19 cellular contexts compared by ENCODE assay signal in the genomic region with DNA sequence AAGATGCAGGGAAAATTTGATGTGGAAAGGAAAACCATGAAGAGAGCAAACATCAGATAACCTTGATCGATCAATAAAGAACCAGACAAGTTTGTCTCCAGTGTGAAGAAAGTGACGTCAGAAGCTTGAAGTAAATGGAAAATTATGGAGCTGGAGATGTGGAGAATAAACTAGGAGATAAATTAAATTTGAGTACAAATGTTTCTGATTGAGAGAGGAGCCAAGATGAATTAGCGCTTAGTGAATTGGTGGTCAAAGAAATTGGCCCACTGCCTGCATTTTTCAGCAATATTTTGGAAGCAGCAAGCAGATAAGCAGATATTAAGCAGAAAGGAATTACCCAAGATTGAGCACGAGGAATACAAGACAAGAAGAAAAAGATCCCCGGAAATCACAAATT.
DNase-seq lines count a peak whose midpoint lies in the region; ATAC-seq and TF ChIP-seq lines count a peak whose summit lies in the region.
"Had no signal": no experiment of that assay in that cellular context is flagged by ENCODE, and none has a peak within 500 bp of the region (broad histone marks: within the 10 kb centered on the region; RNA-seq: fewer than 3 reads in every experiment).

No MANE protein-coding gene starts in this region.

- peak overlapping the region; percentile 34 for H2AFZ ChIP-seq in ACC112 (ENCODE audit: low read length, unreplicated experiment)
- H2AFZ ChIP-seq: GM23338 had no signal

- no peaks in the 10 kb centered on the region for H3K79me2 ChIP-seq in ACC112 (ENCODE audit: control insufficient read depth, insufficient read depth, low read length, unreplicated experiment)

- H3K27me3 ChIP-seq in ACC112 (ENCODE audit: insufficient read depth, low read length), result no peaks in the 10 kb centered on the region
- no peaks in the 10 kb centered on the region for H3K27me3 ChIP-seq in brain microvascular endothelial cell (replicated peaks)

- H3K36me3 ChIP-seq in ACC112 (ENCODE audit: insufficient read depth, low read length), result no peaks in the 10 kb centered on the region
- H3K36me3 ChIP-seq in brain microvascular endothelial cell (replicated peaks), result no peaks in the 10 kb centered on the region

- H3K4me3 ChIP-seq in ACC112 (ENCODE audit: low read depth, low read length), result no peak overlapping the region
- H3K4me3 ChIP-seq in brain microvascular endothelial cell (ENCODE audit: low read depth, low read length), result no peak overlapping the region
- H3K4me3 ChIP-seq in fibroblast of pulmonary artery (replicated peaks; ENCODE audit: low read depth, low read length), result no peak overlapping the region
- H3K4me3 ChIP-seq: A549, GM23338 had no signal

- no peaks in the 10 kb centered on the region for H3K27me3 Mint-ChIP-seq in activated CD4-positive, alpha-beta T cell treated with anti-CD3 and anti-CD28 coated beads for 36 hours
- no peaks in the 10 kb centered on the region for H3K27me3 Mint-ChIP-seq in activated T-cell treated with anti-CD3 and anti-CD28 coated beads, Interleukin-2, amount 50 U/mL, for 72 hours (ENCODE audit: low read depth)
- H3K27me3 Mint-ChIP-seq: CD4-positive, alpha-beta memory T cell had no signal

- H3K27ac Mint-ChIP-seq in activated CD4-positive, alpha-beta T cell treated with anti-CD3 and anti-CD28 coated beads for 36 hours, result no peak overlapping the region
- H3K27ac Mint-ChIP-seq in activated T-cell treated with anti-CD3 and anti-CD28 coated beads, Interleukin-2, amount 50 U/mL, for 72 hours, result no peak overlapping the region
- H3K27ac Mint-ChIP-seq: CD4-positive, alpha-beta memory T cell; GM23338; H9 had no signal

- H3K27ac ChIP-seq in ACC112 (ENCODE audit: low read depth, low read length) (no peak overlapping the region), brain microvascular endothelial cell (no peak overlapping the region)
- H3K27ac ChIP-seq: A549 had no signal

- H3K4me3 Mint-ChIP-seq in activated CD4-positive, alpha-beta T cell treated with anti-CD3 and anti-CD28 coated beads for 36 hours, result no peak overlapping the region
- H3K4me3 Mint-ChIP-seq in activated T-cell treated with anti-CD3 and anti-CD28 coated beads, Interleukin-2, amount 50 U/mL, for 72 hours, result no peak overlapping the region
- H3K4me3 Mint-ChIP-seq: CD4-positive, alpha-beta memory T cell; GM23338; H9 had no signal

- CTCF ChIA-PET in activated CD4-positive, alpha-beta T cell treated with anti-CD3 and anti-CD28 coated beads for 36 hours (lab: Charles Lee), result no interaction called here

- in situ Hi-C loops in brain microvascular endothelial cell (cut with HindIII; ENCODE audit: low pct_ligation_motif_present, low sequenced_read_pairs), result no loop called here

- no peaks in the 10 kb centered on the region for H3K36me3 Mint-ChIP-seq in activated CD4-positive, alpha-beta T cell treated with anti-CD3 and anti-CD28 coated beads for 36 hours (ENCODE audit: low read depth)
- no peaks in the 10 kb centered on the region for H3K36me3 Mint-ChIP-seq in activated T-cell treated with anti-CD3 and anti-CD28 coated beads, Interleukin-2, amount 50 U/mL, for 72 hours (ENCODE audit: insufficient read depth in 2 of 2)
- H3K36me3 Mint-ChIP-seq: CD4-positive, alpha-beta memory T cell had no signal

- ATAC-seq in SK-N-SH treated with all-trans-retinoic acid at 6 μM for 48 hours, result no peak
- ATAC-seq in activated CD4-positive, alpha-beta T cell treated with anti-CD3 and anti-CD28 coated beads for 36 hours, result no peak
- ATAC-seq in activated T-cell treated with anti-CD3 and anti-CD28 coated beads, Interleukin-2, amount 50 U/mL, for 72 hours (replicated peaks in 1 of 2), result no peak
- ATAC-seq in GM19467 (IDR thresholded peaks at IDR 0.05; ENCODE audit: unreplicated experiment), result no peak
- ATAC-seq in HG03095 (IDR thresholded peaks at IDR 0.05; ENCODE audit: unreplicated experiment), result no peak
- ATAC-seq: A549, GM23338, HCT116 had no signal

- intact Hi-C loops in activated CD4-positive, alpha-beta T cell treated with anti-CD3 and anti-CD28 coated beads for 36 hours (cut with DNase I, micrococcal nuclease), result no loop called here

- POLR2A ChIA-PET in activated CD4-positive, alpha-beta T cell treated with anti-CD3 and anti-CD28 coated beads for 36 hours (lab: Charles Lee), result interaction anchor here (0.5 kb wide), 1 partner anchor 530 kb away, joined by 3 read pairs; no protein-coding TSS in a partner anchor

- no peak for TF ChIP-seq CTCF in brain microvascular endothelial cell (IDR thresholded peaks at IDR 0.05; ENCODE audit: low read depth, low read length, missing control alignments)
- TF ChIP-seq CTCF in fibroblast of pulmonary artery (IDR thresholded peaks at IDR 0.05; ENCODE audit: low read length, missing control alignments), result no peak

- H3K4me1 ChIP-seq in ACC112 (ENCODE audit: control insufficient read depth, insufficient read depth, low read length, unreplicated experiment), result peaks cover 23% of the 10 kb centered on the region
- H3K4me1 ChIP-seq: A549 had no signal

- DNase-seq in brain microvascular endothelial cell (peak; percentile 14), fibroblast of pulmonary artery (ENCODE audit: low read depth) (peak; percentile 6)
- no peak for DNase-seq in activated CD4-positive, alpha-beta T cell treated with anti-CD3 and anti-CD28 coated beads for 36 hours
- DNase-seq in activated T-cell treated with anti-CD3 and anti-CD28 coated beads, Interleukin-2, amount 50 U/mL, for 72 hours, result no peak
- DNase-seq: 8988T; C1 segment of cervical spinal cord; Calu3; CD4-positive, alpha-beta memory T cell; COR-L47; DMS153; DND-41; H9 had no signal

- no peaks in the 10 kb centered on the region for H3K4me1 Mint-ChIP-seq in activated CD4-positive, alpha-beta T cell treated with anti-CD3 and anti-CD28 coated beads for 36 hours
- no peaks in the 10 kb centered on the region for H3K4me1 Mint-ChIP-seq in activated T-cell treated with anti-CD3 and anti-CD28 coated beads, Interleukin-2, amount 50 U/mL, for 72 hours (ENCODE audit: low read depth)
- H3K4me1 Mint-ChIP-seq: CD4-positive, alpha-beta memory T cell had no signal

- H3K9me3 Mint-ChIP-seq in activated CD4-positive, alpha-beta T cell treated with anti-CD3 and anti-CD28 coated beads for 36 hours (ENCODE audit: low read depth), result peaks cover 1% of the 10 kb centered on the region
- H3K9me3 Mint-ChIP-seq in activated T-cell treated with anti-CD3 and anti-CD28 coated beads, Interleukin-2, amount 50 U/mL, for 72 hours, result peaks cover 9% of the 10 kb centered on the region in 2 donors
- H3K9me3 Mint-ChIP-seq: GM23338, H9 had no signal

TF ChIP-seq in SK-N-SH treated with all-trans-retinoic acid at 6 μM for 48 hours, 23 proteins besides CTCF, POLR2A, EP300 and RAD21 (continues in another document):
- TF ChIP-seq, protein P1, sequence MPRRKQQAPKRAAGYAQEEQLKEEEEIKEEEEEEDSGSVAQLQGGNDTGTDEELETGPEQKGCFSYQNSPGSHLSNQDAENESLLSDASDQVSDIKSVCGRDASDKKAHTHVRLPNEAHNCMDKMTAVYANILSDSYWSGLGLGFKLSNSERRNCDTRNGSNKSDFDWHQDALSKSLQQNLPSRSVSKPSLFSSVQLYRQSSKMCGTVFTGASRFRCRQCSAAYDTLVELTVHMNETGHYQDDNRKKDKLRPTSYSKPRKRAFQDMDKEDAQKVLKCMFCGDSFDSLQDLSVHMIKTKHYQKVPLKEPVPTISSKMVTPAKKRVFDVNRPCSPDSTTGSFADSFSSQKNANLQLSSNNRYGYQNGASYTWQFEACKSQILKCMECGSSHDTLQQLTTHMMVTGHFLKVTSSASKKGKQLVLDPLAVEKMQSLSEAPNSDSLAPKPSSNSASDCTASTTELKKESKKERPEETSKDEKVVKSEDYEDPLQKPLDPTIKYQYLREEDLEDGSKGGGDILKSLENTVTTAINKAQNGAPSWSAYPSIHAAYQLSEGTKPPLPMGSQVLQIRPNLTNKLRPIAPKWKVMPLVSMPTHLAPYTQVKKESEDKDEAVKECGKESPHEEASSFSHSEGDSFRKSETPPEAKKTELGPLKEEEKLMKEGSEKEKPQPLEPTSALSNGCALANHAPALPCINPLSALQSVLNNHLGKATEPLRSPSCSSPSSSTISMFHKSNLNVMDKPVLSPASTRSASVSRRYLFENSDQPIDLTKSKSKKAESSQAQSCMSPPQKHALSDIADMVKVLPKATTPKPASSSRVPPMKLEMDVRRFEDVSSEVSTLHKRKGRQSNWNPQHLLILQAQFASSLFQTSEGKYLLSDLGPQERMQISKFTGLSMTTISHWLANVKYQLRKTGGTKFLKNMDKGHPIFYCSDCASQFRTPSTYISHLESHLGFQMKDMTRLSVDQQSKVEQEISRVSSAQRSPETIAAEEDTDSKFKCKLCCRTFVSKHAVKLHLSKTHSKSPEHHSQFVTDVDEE (CRISPR knock-in tag; IDR thresholded peaks at IDR 0.05), result peak; percentile 60; the same call in 1 of the 2 replicates
- peak; percentile 43; the same call in 1 of the 2 replicates for TF ChIP-seq GLIS3 (CRISPR knock-in tag; IDR thresholded peaks at IDR 0.05)
- no peak for TF ChIP-seq ZNF565 (CRISPR knock-in tag; conservative IDR thresholded peaks at IDR 0.05; ENCODE audit: low read depth)
- TF ChIP-seq BACH2 (CRISPR knock-in tag; IDR thresholded peaks at IDR 0.05; ENCODE audit: borderline replicate concordance), result no peak
- peak; percentile 46; the same call in 1 of the 2 replicates for TF ChIP-seq ZC3H10 (CRISPR knock-in tag; IDR thresholded peaks at IDR 0.05)
- no peak for TF ChIP-seq OSR1 (CRISPR knock-in tag; IDR thresholded peaks at IDR 0.05)
- TF ChIP-seq, protein P2, sequence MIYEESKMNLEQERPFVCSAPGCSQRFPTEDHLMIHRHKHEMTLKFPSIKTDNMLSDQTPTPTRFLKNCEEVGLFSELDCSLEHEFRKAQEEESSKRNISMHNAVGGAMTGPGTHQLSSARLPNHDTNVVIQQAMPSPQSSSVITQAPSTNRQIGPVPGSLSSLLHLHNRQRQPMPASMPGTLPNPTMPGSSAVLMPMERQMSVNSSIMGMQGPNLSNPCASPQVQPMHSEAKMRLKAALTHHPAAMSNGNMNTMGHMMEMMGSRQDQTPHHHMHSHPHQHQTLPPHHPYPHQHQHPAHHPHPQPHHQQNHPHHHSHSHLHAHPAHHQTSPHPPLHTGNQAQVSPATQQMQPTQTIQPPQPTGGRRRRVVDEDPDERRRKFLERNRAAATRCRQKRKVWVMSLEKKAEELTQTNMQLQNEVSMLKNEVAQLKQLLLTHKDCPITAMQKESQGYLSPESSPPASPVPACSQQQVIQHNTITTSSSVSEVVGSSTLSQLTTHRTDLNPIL (CRISPR knock-in tag; IDR thresholded peaks at IDR 0.05; ENCODE audit: low read depth), result peak; percentile 58
- no peak for TF ChIP-seq ZNF70 (CRISPR knock-in tag; IDR thresholded peaks at IDR 0.05)
- no peak for TF ChIP-seq ESRRG (CRISPR knock-in tag; IDR thresholded peaks at IDR 0.05)
- no peak for TF ChIP-seq PPARA (CRISPR knock-in tag; IDR thresholded peaks at IDR 0.05; ENCODE audit: borderline replicate concordance)
- TF ChIP-seq TOX (CRISPR knock-in tag; IDR thresholded peaks at IDR 0.05; ENCODE audit: borderline replicate concordance), result no peak
- peak; percentile 92 for TF ChIP-seq ISL1 (CRISPR knock-in tag; IDR thresholded peaks at IDR 0.05)

Comparison
In these comparisons a context has a peak if more than half of its experiments do, and no peak if none do; other contexts are left out.
1. DNase-seq: peak in brain microvascular endothelial cell (single experiment) and fibroblast of pulmonary artery (single experiment); none in activated CD4-positive, alpha-beta T cell treated with anti-CD3 and anti-CD28 coated beads for 36 hours (single experiment) and activated T-cell treated with anti-CD3 and anti-CD28 coated beads, Interleukin-2, amount 50 U/mL, for 72 hours (0 of 2).